Comparison of ENCODE assay signal across 19 cellular contexts in the genomic region with DNA sequence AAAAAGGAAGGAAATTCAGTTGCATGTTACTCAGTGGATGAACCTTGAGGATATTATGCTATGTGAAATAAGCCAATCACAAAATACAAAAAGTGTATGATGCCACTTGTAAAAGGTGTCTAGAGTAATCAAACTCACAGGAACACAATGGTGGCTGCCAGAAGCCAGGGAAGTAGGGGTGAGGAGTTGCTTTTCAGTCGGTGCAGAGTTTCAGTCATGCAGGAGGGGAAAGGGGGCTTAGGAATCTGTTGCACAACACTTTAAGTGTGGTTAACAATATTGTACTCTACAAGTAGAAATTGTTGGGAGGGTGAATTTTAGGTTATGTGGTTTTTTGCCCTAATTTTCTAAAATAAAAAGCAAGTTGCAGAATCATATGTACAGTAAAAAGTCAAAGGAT.
"Had no signal": no experiment of that assay in that cellular context is flagged by ENCODE, and none has a peak within 500 bp of the region (broad histone marks: within the 10 kb centered on the region; RNA-seq: fewer than 3 reads in every experiment).

No MANE protein-coding gene starts in this region.

- H3K4me1 Mint-ChIP-seq: natural killer cell; stimulated activated effector memory CD8-positive, alpha-beta T cell treated with anti-CD3 and anti-CD28 coated beads, Interleukin-12 subunit alpha, Interleukin-12 subunit beta, amount 100 ng/mL, for 72 hours; stimulated activated naive CD8-positive, alpha-beta T cell treated with anti-CD3 and anti-CD28 coated beads, Interleukin-15, amount 100 ng/mL, for 72 hours had no signal

- H3K4me3 Mint-ChIP-seq: activated CD8-positive, alpha-beta T cell treated with anti-CD3 and anti-CD28 coated beads, Interleukin-2, amount 10 ng/mL, durations not matched to agents 7 days and 5 days; activated naive CD8-positive, alpha-beta T cell; activated T-cell treated with anti-CD3 and anti-CD28 coated beads, Interleukin-2, amount 50 U/mL, for 24 hours; natural killer cell; stimulated activated effector memory CD8-positive, alpha-beta T cell treated with anti-CD3 and anti-CD28 coated beads, Interleukin-12 subunit alpha, Interleukin-12 subunit beta, amount 100 ng/mL, for 72 hours; stimulated activated naive CD8-positive, alpha-beta T cell treated with anti-CD3 and anti-CD28 coated beads, Interleukin-15, amount 100 ng/mL, for 72 hours had no signal

- ATAC-seq: activated CD8-positive, alpha-beta T cell treated with anti-CD3 and anti-CD28 coated beads, Interleukin-2, amount 10 ng/mL, durations not matched to agents 7 days and 5 days; natural killer cell; stimulated activated effector memory CD8-positive, alpha-beta T cell treated with anti-CD3 and anti-CD28 coated beads, Interleukin-12 subunit alpha, Interleukin-12 subunit beta, amount 100 ng/mL, for 72 hours; stimulated activated naive CD8-positive, alpha-beta T cell treated with anti-CD3 and anti-CD28 coated beads, Interleukin-15, amount 100 ng/mL, for 72 hours had no signal

- DNase-seq: activated CD4-positive, alpha-beta T cell treated with anti-CD3 and anti-CD28 coated beads for 1 hour; activated CD4-positive, alpha-beta T cell treated with anti-CD3 and anti-CD28 coated beads, Interleukin-2, amount 50 U/mL, for 1 hour; activated CD8-positive, alpha-beta T cell treated with anti-CD3 and anti-CD28 coated beads, Interleukin-2, amount 10 ng/mL, durations not matched to agents 7 days and 5 days; activated naive CD4-positive, alpha-beta T cell; activated T-cell treated with anti-CD3 and anti-CD28 coated beads, Interleukin-2, amount 50 U/mL, for 24 hours; amniotic stem cell; cortex of kidney; heart left ventricle; left cardiac atrium; midbrain; natural killer cell; stimulated activated CD4-positive, alpha-beta T cell treated with anti-CD3 and anti-CD28 coated beads, Interleukin-1b, Interleukin-23, amount 100 ng/mL, for 48 hours; stimulated activated naive CD8-positive, alpha-beta T cell treated with anti-CD3 and anti-CD28 coated beads, Interleukin-15, amount 100 ng/mL, for 72 hours; upper lobe of left lung; WERI-Rb-1 had no signal

- H3K27me3 Mint-ChIP-seq: activated naive CD8-positive, alpha-beta T cell; activated T-cell treated with anti-CD3 and anti-CD28 coated beads, Interleukin-2, amount 50 U/mL, for 24 hours; progenitor cell of endocrine pancreas; stimulated activated naive CD8-positive, alpha-beta T cell treated with anti-CD3 and anti-CD28 coated beads, Interleukin-15, amount 100 ng/mL, for 72 hours had no signal

- H3K27ac Mint-ChIP-seq: activated CD8-positive, alpha-beta T cell treated with anti-CD3 and anti-CD28 coated beads, Interleukin-2, amount 10 ng/mL, durations not matched to agents 7 days and 5 days; activated naive CD8-positive, alpha-beta T cell; activated T-cell treated with anti-CD3 and anti-CD28 coated beads, Interleukin-2, amount 50 U/mL, for 24 hours; activated T-helper 2 cell treated with anti-CD3 and anti-CD28 coated beads, Interferon-gamma antibody, Interleukin-2, Interleukin-4, amounts not matched to agents 10 μg/mL and 5 μg/mL and 100 μg/mL, durations not matched to agents 14 hours and 24 hours and 36 hours; natural killer cell; progenitor cell of endocrine pancreas; stimulated activated effector memory CD8-positive, alpha-beta T cell treated with anti-CD3 and anti-CD28 coated beads, Interleukin-12 subunit alpha, Interleukin-12 subunit beta, amount 100 ng/mL, for 72 hours; stimulated activated naive CD8-positive, alpha-beta T cell treated with anti-CD3 and anti-CD28 coated beads, Interleukin-15, amount 100 ng/mL, for 72 hours had no signal
